ENCODE assay signal across 7 cellular contexts in genomic region chr2:241356871-241357260, GRCh38. TPM values are rescaled to one million over a fixed set of nuclear protein-coding genes. Genes with fewer than 3 reads are reported as not detected.
A peak's percentile ranks its signal among the peaks of the same experiment; 100 is the strongest.
DNase-seq lines count a peak whose midpoint lies in the region; ATAC-seq and TF ChIP-seq lines count a peak whose summit lies in the region.

No MANE protein-coding gene starts in this region.

- H3K36me3 Mint-ChIP-seq in GM23338 (ENCODE audit: low read depth) = peaks cover 26% of the 10 kb centered on the region

- ATAC-seq in GM23338 (no peak), HG02840 (IDR thresholded peaks at IDR 0.05; ENCODE audit: low FRiP score, unreplicated experiment) (no peak), GM18861 (IDR thresholded peaks at IDR 0.05; ENCODE audit: unreplicated experiment) (no peak)

- H4K20me1 ChIP-seq in GM23338 (replicated peaks; ENCODE audit: insufficient read depth) = peaks cover 29% of the 10 kb centered on the region

- H3K4me3 Mint-ChIP-seq in GM23338 = peak overlapping the region; percentile 70

- no peaks in the 10 kb centered on the region for H3K9me2 ChIP-seq in GM23338 (ENCODE audit: insufficient read depth)

- H3K27ac Mint-ChIP-seq in GM23338 = no peak overlapping the region

- H3K4me3 ChIP-seq in GM23338 (peak overlapping the region; percentile 88), SJSA1 (peak overlapping the region; percentile 74), fibroblast of villous mesenchyme (ENCODE audit: low read depth, low read length) (peak overlapping the region; percentile 71), skeletal muscle satellite cell (ENCODE audit: low read length) (peak overlapping the region; percentile 95)

- peaks cover 36% of the 10 kb centered on the region for H3K4me1 Mint-ChIP-seq in GM23338

- peak overlapping the region; percentile 92 for H3K4me2 ChIP-seq in GM23338
- peak overlapping the region; percentile 91 for H3K4me2 ChIP-seq in skeletal muscle satellite cell (ENCODE audit: low read length)

- no peaks in the 10 kb centered on the region for H3K27me3 ChIP-seq in GM23338 (ENCODE audit: insufficient read depth)
- no peaks in the 10 kb centered on the region for H3K27me3 ChIP-seq in SJSA1 (replicated peaks)
- H3K27me3 ChIP-seq in skeletal muscle satellite cell (ENCODE audit: control insufficient read depth, insufficient read depth, low read length) = no peaks in the 10 kb centered on the region

- H3K27ac ChIP-seq in GM23338 (ENCODE audit: low read depth) = no peak overlapping the region
- H3K27ac ChIP-seq in SJSA1 = peak overlapping the region; percentile 50; the same call in 1 of the 2 replicates

- peaks cover 8% of the 10 kb centered on the region for H3K36me3 ChIP-seq in GM23338 (ENCODE audit: insufficient read depth)
- peaks cover 36% of the 10 kb centered on the region for H3K36me3 ChIP-seq in SJSA1
- peaks cover 32% of the 10 kb centered on the region for H3K36me3 ChIP-seq in skeletal muscle satellite cell (ENCODE audit: insufficient read depth, low read length)

- no peaks in the 10 kb centered on the region for H3K9me3 ChIP-seq in SJSA1 (replicated peaks)
- H3K9me3 ChIP-seq in skeletal muscle satellite cell (replicated peaks; ENCODE audit: low read length) = no peaks in the 10 kb centered on the region

- H3K79me2 ChIP-seq in GM23338 (replicated peaks; ENCODE audit: insufficient read depth) = peaks cover 54% of the 10 kb centered on the region

- peaks cover 6% of the 10 kb centered on the region for H3K27me3 Mint-ChIP-seq in GM23338 (ENCODE audit: insufficient read depth, low read depth, poor library complexity)

- H3K9me3 Mint-ChIP-seq in GM23338 = no peaks in the 10 kb centered on the region

- H3K9ac ChIP-seq in skeletal muscle satellite cell (ENCODE audit: low read depth, low read length) = peak overlapping the region; percentile 94

- no peaks in the 10 kb centered on the region for H3F3A ChIP-seq in GM23338 (replicated peaks; ENCODE audit: low read depth)

- H3K4me1 ChIP-seq in GM23338 (ENCODE audit: insufficient read depth) = peaks cover 7% of the 10 kb centered on the region
- peaks cover 15% of the 10 kb centered on the region for H3K4me1 ChIP-seq in SJSA1 (replicated peaks)
- peaks cover 16% of the 10 kb centered on the region for H3K4me1 ChIP-seq in skeletal muscle satellite cell (ENCODE audit: control insufficient read depth, insufficient read depth, low read length)

- DNase-seq in GM23338 (ENCODE audit: low spot score) (no peak), SJSA1 (ENCODE audit: low read depth in 1 of 2, low spot score in 2 of 2) (no peak), fibroblast of villous mesenchyme (ENCODE audit: low read depth) (no peak), SHP77 (lab: John Stamatoyannopoulos, UW) (no peak)

- no peak for TF ChIP-seq CTCF in GM23338 (conservative IDR thresholded peaks at IDR 0.05; ENCODE audit: low read depth in 2 of 2)
- TF ChIP-seq CTCF in fibroblast of villous mesenchyme (IDR thresholded peaks at IDR 0.05; ENCODE audit: insufficient read depth, low read depth, low read length) = no peak

- 0 out of 2 replicates have a peak overlapping the region, but pooled peaks have one; percentile 20 for H2AFZ ChIP-seq in GM23338

TF ChIP-seq in GM23338, 12 proteins besides CTCF, POLR2A, EP300 and RAD21:
- TF ChIP-seq ZNF331 (CRISPR knock-in tag; IDR thresholded peaks at IDR 0.05; ENCODE audit: low read depth) (no peak), JUNB (IDR thresholded peaks at IDR 0.05; ENCODE audit: unreplicated experiment) (no peak), POLR2AphosphoS5 (IDR thresholded peaks at IDR 0.05; ENCODE audit: low read depth) (no peak)

RNA-seq across cellular contexts. Expression of gene FARP2, which starts 0.8 kb away (rescaled TPM):
- total RNA-seq in GM23338 (2014; rRNA removed; shearing (Covaris generic)) = 22.6 and 26.8 TPM in 2 replicates
- polyA plus RNA-seq in GM23338 (2016; fragmentation: Nextera tagmentation; extraction: Ambion mirVana) = 13.9 and 16.0 TPM in 2 replicates
- 74.3 and 74.5 TPM in 2 replicates for total RNA-seq in SJSA1 (2014; rRNA removed; shearing (Covaris generic))
- 34.1 and 37.6 TPM in 2 replicates for total RNA-seq in fibroblast of villous mesenchyme
- 35.4 and 40.6 TPM in 2 replicates for total RNA-seq in skeletal muscle satellite cell (2012; rRNA removed)

RNA-seq across cellular contexts. Expression of gene SEPTIN2, which starts 41.1 kb away (rescaled TPM):
- total RNA-seq in GM23338 (2014; rRNA removed; shearing (Covaris generic)) = 370 and 393 TPM in 2 replicates
- 204 and 227 TPM in 2 replicates for polyA plus RNA-seq in GM23338 (2016; fragmentation: Nextera tagmentation; extraction: Ambion mirVana)
- 503 and 517 TPM in 2 replicates for total RNA-seq in SJSA1 (2014; rRNA removed; shearing (Covaris generic))
- total RNA-seq in fibroblast of villous mesenchyme = 426 and 577 TPM in 2 replicates
- 332 and 344 TPM in 2 replicates for total RNA-seq in skeletal muscle satellite cell (2012; rRNA removed)

RNA-seq across cellular contexts. Expression of gene HDLBP, which starts 41.4 kb away (rescaled TPM):
- 306 and 312 TPM in 2 replicates for total RNA-seq in GM23338 (2014; rRNA removed; shearing (Covaris generic))
- 218 and 230 TPM in 2 replicates for polyA plus RNA-seq in GM23338 (2016; fragmentation: Nextera tagmentation; extraction: Ambion mirVana)
- total RNA-seq in SJSA1 (2014; rRNA removed; shearing (Covaris generic)) = 306 and 544 TPM in 2 replicates
- total RNA-seq in fibroblast of villous mesenchyme = 1,089 and 1,343 TPM in 2 replicates
- total RNA-seq in skeletal muscle satellite cell (2012; rRNA removed) = 755 and 778 TPM in 2 replicates
